ENCODE assay signal across 1 cellular context in genomic region chr9:128735373-128735772, GRCh38.
TF ChIP-seq lines count a peak whose summit lies in the region.

No MANE protein-coding gene starts in this region.

TF ChIP-seq in IMR-90, 13 proteins besides CTCF, POLR2A, EP300 and RAD21:
- TF ChIP-seq ELK1 (IDR thresholded peaks at IDR 0.05; ENCODE audit: borderline replicate concordance, low read depth, low read length) (no peak), FOS (IDR thresholded peaks at IDR 0.05; ENCODE audit: low read depth, low read length) (no peak), MAFK (IDR thresholded peaks at IDR 0.05; ENCODE audit: low read depth, low read length) (no peak), RFX5 (IDR thresholded peaks at IDR 0.05; ENCODE audit: low read depth, low read length) (no peak), RCOR1 (IDR thresholded peaks at IDR 0.05; ENCODE audit: insufficient replicate concordance, low read length) (no peak), BHLHE40 (IDR thresholded peaks at IDR 0.05; ENCODE audit: low read depth, low read length) (no peak), MAZ (IDR thresholded peaks at IDR 0.05; ENCODE audit: borderline replicate concordance, low read depth, low read length) (no peak), CHD1 (IDR thresholded peaks at IDR 0.05; ENCODE audit: low read depth, low read length) (no peak), SMC3 (IDR thresholded peaks at IDR 0.05; ENCODE audit: low read depth, low read length) (no peak), MXI1 (IDR thresholded peaks at IDR 0.05; ENCODE audit: borderline replicate concordance, low read depth, low read length) (no peak)
- TF ChIP-seq, protein P1, sequence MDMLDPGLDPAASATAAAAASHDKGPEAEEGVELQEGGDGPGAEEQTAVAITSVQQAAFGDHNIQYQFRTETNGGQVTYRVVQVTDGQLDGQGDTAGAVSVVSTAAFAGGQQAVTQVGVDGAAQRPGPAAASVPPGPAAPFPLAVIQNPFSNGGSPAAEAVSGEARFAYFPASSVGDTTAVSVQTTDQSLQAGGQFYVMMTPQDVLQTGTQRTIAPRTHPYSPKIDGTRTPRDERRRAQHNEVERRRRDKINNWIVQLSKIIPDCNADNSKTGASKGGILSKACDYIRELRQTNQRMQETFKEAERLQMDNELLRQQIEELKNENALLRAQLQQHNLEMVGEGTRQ (IDR thresholded peaks at IDR 0.05; ENCODE audit: low read depth, low read length): no peak
